9 cellular contexts compared by ENCODE assay signal in genomic region chr1:181397841-181398240, GRCh38.
DNase-seq lines count a peak whose midpoint lies in the region; ATAC-seq lines count a peak whose summit lies in the region.
"Had no signal": no experiment of that assay in that cellular context is flagged by ENCODE, and none has a peak within 500 bp of the region (broad histone marks: within the 10 kb centered on the region; RNA-seq: fewer than 3 reads in every experiment).

No MANE protein-coding gene starts in this region.

- H3K4me3 ChIP-seq in endocrine pancreas (ENCODE audit: control insufficient read depth, insufficient read depth, low read length) = peak overlapping the region; percentile 19

- intact Hi-C loops in Right ventricle myocardium inferior (cut with DNase I) = no loop called here

- no peak for DNase-seq in Right ventricle myocardium inferior (ENCODE audit: missing footprints)
- DNase-seq in ureter (ENCODE audit: low spot score) = no peak
- DNase-seq: erythroblast, NCI-H526 treated with DMSO at 0.1 percent for 48 hours had no signal

- H3K4me1 ChIP-seq in endocrine pancreas (ENCODE audit: control insufficient read depth, insufficient read depth, low read length) = no peaks in the 10 kb centered on the region

- no peaks in the 10 kb centered on the region for H3K9me3 ChIP-seq in endocrine pancreas (ENCODE audit: control insufficient read depth, low read length)

- peak; percentile 50 for ATAC-seq in GM18858 (IDR thresholded peaks at IDR 0.05; ENCODE audit: unreplicated experiment)
- ATAC-seq in GM21423 (IDR thresholded peaks at IDR 0.05; ENCODE audit: unreplicated experiment) = peak; percentile 58
- ATAC-seq in HG03565 (IDR thresholded peaks at IDR 0.05; ENCODE audit: unreplicated experiment) = peak; percentile 39
- no peak for ATAC-seq in Right ventricle myocardium inferior
- no peak for ATAC-seq in GM21528 (IDR thresholded peaks at IDR 0.05; ENCODE audit: low FRiP score, unreplicated experiment)

- H3K27me3 ChIP-seq in endocrine pancreas (ENCODE audit: control insufficient read depth, insufficient read depth, low read length) = no peaks in the 10 kb centered on the region

- H3K9ac ChIP-seq in endocrine pancreas (ENCODE audit: control insufficient read depth, insufficient read depth, low read length) = no peak overlapping the region

- H3K36me3 ChIP-seq in endocrine pancreas (ENCODE audit: control insufficient read depth, insufficient read depth, low read length) = no peaks in the 10 kb centered on the region

Comparison
In these comparisons a context has a peak if more than half of its experiments do, and no peak if none do; other contexts are left out.
1. ATAC-seq: peak in GM18858 (single experiment), GM21423 (single experiment) and HG03565 (single experiment); none in Right ventricle myocardium inferior (single experiment) and GM21528 (single experiment).